ENCODE assay signal across 26 cellular contexts in genomic region chr18:49467599-49467998, GRCh38. TPM values are rescaled to one million over a fixed set of nuclear protein-coding genes. Genes with fewer than 3 reads are reported as not detected.
DNase-seq lines count a peak whose midpoint lies in the region; ATAC-seq, FAIRE-seq and TF ChIP-seq lines count a peak whose summit lies in the region.
"Had no signal": no experiment of that assay in that cellular context is flagged by ENCODE, and none has a peak within 500 bp of the region (broad histone marks: within the 10 kb centered on the region; RNA-seq: fewer than 3 reads in every experiment).

No MANE protein-coding gene starts in this region.

- FAIRE-seq in K562 (lab: Jason Lieb, UNC) = no peak
- FAIRE-seq: A204.1, GM12891, GM19239 had no signal

- no peak overlapping the region for H3K4me3 Mint-ChIP-seq in nephron progenitor cell
- H3K4me3 Mint-ChIP-seq: CD14-positive monocyte; CD4-positive, alpha-beta memory T cell; CD4-positive, CD25-positive, alpha-beta regulatory T cell; CD8-positive, alpha-beta memory T cell had no signal

- CTCF ChIA-PET in K562 (lab: Yijun Ruan, JAX; ENCODE audit: low intra/inter-chr PET ratio) = interaction anchor here (0.7 kb wide), 1 partner anchor 586 kb away, joined by 3 read pairs; no protein-coding TSS in a partner anchor

- H3K4me3 ChIP-seq in K562 = no peak overlapping the region
- H3K4me3 ChIP-seq in heart left ventricle = no peak overlapping the region
- H3K4me3 ChIP-seq in aorta (ENCODE audit: low read length in 2 of 2) = no peak overlapping the region
- H3K4me3 ChIP-seq: BLaER1 had no signal

- WGBS in K562 (ENCODE audit: insufficient coverage, low coverage, missing lambda C conversion rate) = 47% methylated on average over 4 of the region's 4 CpGs
- WGBS in heart left ventricle, 4 donors = 88 to 90% (median 89%) methylated on average over 4 of the region's 4 CpGs
- 89 to 91% methylated on average over 4 of the region's 4 CpGs for WGBS in aorta, 2 donors

- H3K79me2 ChIP-seq in K562 (ENCODE audit: control insufficient read depth, insufficient read depth, low read length) = no peaks in the 10 kb centered on the region

- H3K4me1 Mint-ChIP-seq in nephron progenitor cell = peaks cover 9% of the 10 kb centered on the region
- H3K4me1 Mint-ChIP-seq: CD14-positive monocyte; CD4-positive, alpha-beta memory T cell; CD4-positive, CD25-positive, alpha-beta regulatory T cell; CD8-positive, alpha-beta memory T cell had no signal

- TF ChIP-seq RAD21 in K562 (CRISPR knock-in tag; conservative IDR thresholded peaks at IDR 0.05 in 1 of 2, IDR thresholded peaks at IDR 0.05 in 1 of 2) = no peak

- H3K9me3 ChIP-seq in K562 (replicated peaks; ENCODE audit: control insufficient read depth, insufficient read depth, low read depth, low read length) (no peaks in the 10 kb centered on the region), heart left ventricle (peaks cover 0 to 4% (median 0%) of the 10 kb centered on the region in 12 donors), aorta (ENCODE audit: control insufficient read depth, low read length) (no peaks in the 10 kb centered on the region)
- H3K9me3 ChIP-seq: BE2C, BLaER1 had no signal

- H3K4me1 ChIP-seq in K562 (replicated peaks in 1 of 2; ENCODE audit: control insufficient read depth in 2 of 2, insufficient read depth in 2 of 2, low read length in 2 of 2) = no peaks in the 10 kb centered on the region
- H3K4me1 ChIP-seq in heart left ventricle = no peaks in the 10 kb centered on the region
- no peaks in the 10 kb centered on the region for H3K4me1 ChIP-seq in aorta (ENCODE audit: control insufficient read depth in 1 of 2, insufficient read depth in 2 of 2, low read length in 2 of 2)
- H3K4me1 ChIP-seq: BE2C, BLaER1 had no signal

- H3K27ac ChIP-seq in K562 (ENCODE audit: extremely low read depth, low read depth, low read length) = no peak overlapping the region
- H3K27ac ChIP-seq in heart left ventricle = no peak overlapping the region
- no peak overlapping the region for H3K27ac ChIP-seq in aorta (ENCODE audit: low read depth in 1 of 2, low read length in 2 of 2)
- H3K27ac ChIP-seq: BLaER1 had no signal

- no peaks in the 10 kb centered on the region for H4K20me1 ChIP-seq in K562 (replicated peaks; ENCODE audit: control insufficient read depth, insufficient read depth, low read length)
- H4K20me1 ChIP-seq: BLaER1 had no signal

- H3K27me3 Mint-ChIP-seq in nephron progenitor cell (ENCODE audit: low read depth, poor library complexity) = peaks cover 6% of the 10 kb centered on the region

- no peaks in the 10 kb centered on the region for H3K9me1 ChIP-seq in K562 (ENCODE audit: control insufficient read depth, insufficient read depth, low read length)

- no peak overlapping the region; the same call in 1 of the 2 replicates for H2AFZ ChIP-seq in K562 (ENCODE audit: low read depth, low read length)

- intact Hi-C loops in K562 (cut with micrococcal nuclease) = no loop called here
- intact Hi-C loops in heart left ventricle (cut with DNase I) = no loop called here
- intact Hi-C loops in aorta (cut with DNase I) = no loop called here

- TF ChIP-seq POLR2A in K562 (conservative IDR thresholded peaks at IDR 0.05) = no peak
- no peak for TF ChIP-seq POLR2A in heart left ventricle (IDR thresholded peaks at IDR 0.05)

- TF ChIP-seq CTCF in K562 (IDR thresholded peaks at IDR 0.05 in 2 of 3, conservative IDR thresholded peaks at IDR 0.05 in 1 of 3; ENCODE audit: insufficient read depth in 2 of 3, low read depth in 1 of 3, low read length in 3 of 3) (no peak), nephron progenitor cell (IDR thresholded peaks at IDR 0.05) (no peak), heart left ventricle (IDR thresholded peaks at IDR 0.05) (no peak), omental fat pad (IDR thresholded peaks at IDR 0.05) (no peak)

- POLR2A ChIA-PET in K562 (lab: Yijun Ruan, JAX) = no interaction called here

- DNase-seq in OCI-M1 (lab: John Stamatoyannopoulos, UW) = peak; percentile 6
- DNase-seq in K562 (ENCODE audit: extremely low read depth in 1 of 4, low spot score in 3 of 4) = no peak
- no peak for DNase-seq in nephron progenitor cell
- no peak for DNase-seq in heart left ventricle
- no peak for DNase-seq in aorta
- DNase-seq in omental fat pad (ENCODE audit: low spot score) = no peak
- DNase-seq: 8988T; ACHN; BE2C; C1 segment of cervical spinal cord; CD4-positive, alpha-beta memory T cell; CD4-positive, CD25-positive, alpha-beta regulatory T cell; CD8-positive, alpha-beta memory T cell; COR-L47; DMS 273 treated with DMSO at 0.1 percent for 48 hours; DMS153; DMS53; DMS79; DND-41; EL; GDM1 had no signal

- H3K4me2 ChIP-seq in K562 (ENCODE audit: insufficient read depth, low read length) = no peak overlapping the region
- H3K4me2 ChIP-seq: BLaER1 had no signal

- peak overlapping the region; percentile 76 for H3K27ac Mint-ChIP-seq in nephron progenitor cell
- H3K27ac Mint-ChIP-seq: CD14-positive monocyte; CD4-positive, alpha-beta memory T cell; CD4-positive, CD25-positive, alpha-beta regulatory T cell; CD8-positive, alpha-beta memory T cell had no signal

- H3K27me3 ChIP-seq in K562 (ENCODE audit: control insufficient read depth in 2 of 2, insufficient read depth in 2 of 2, low read length in 2 of 2) = no peaks in the 10 kb centered on the region
- no peaks in the 10 kb centered on the region for H3K27me3 ChIP-seq in heart left ventricle
- no peaks in the 10 kb centered on the region for H3K27me3 ChIP-seq in aorta (ENCODE audit: control insufficient read depth in 1 of 2, insufficient read depth in 2 of 2, low read length in 1 of 2)
- H3K27me3 ChIP-seq: BE2C, BLaER1 had no signal

- no peak overlapping the region for H3K9ac ChIP-seq in K562 (ENCODE audit: insufficient read depth in 1 of 2, low read depth in 2 of 2, low read length in 2 of 2)
- H3K9ac ChIP-seq: BLaER1 had no signal

- BruUV-seq in K562 (replicated peaks; lab: Mats Ljungman, UMichigan) = no TSS peak

- H3K9me3 Mint-ChIP-seq in nephron progenitor cell = no peaks in the 10 kb centered on the region
- H3K9me3 Mint-ChIP-seq: CD4-positive, alpha-beta memory T cell; CD8-positive, alpha-beta memory T cell had no signal

- no peaks in the 10 kb centered on the region for H3K36me3 Mint-ChIP-seq in nephron progenitor cell (ENCODE audit: low read depth)
- H3K36me3 Mint-ChIP-seq: CD14-positive monocyte; CD4-positive, alpha-beta memory T cell; CD4-positive, CD25-positive, alpha-beta regulatory T cell had no signal

- TF ChIP-seq EP300 in K562 (IDR thresholded peaks at IDR 0.05; ENCODE audit: low read length) = no peak

- ATAC-seq in K562 (no peak), heart left ventricle (no peak), aorta (ENCODE audit: low FRiP score) (no peak), omental fat pad (ENCODE audit: low FRiP score) (no peak)

- no peaks in the 10 kb centered on the region for H3K36me3 ChIP-seq in K562 (ENCODE audit: control insufficient read depth, insufficient read depth, low read length)
- no peaks in the 10 kb centered on the region for H3K36me3 ChIP-seq in heart left ventricle
- H3K36me3 ChIP-seq in aorta (ENCODE audit: control insufficient read depth in 1 of 2, insufficient read depth in 2 of 2, low read length in 1 of 2) = no peaks in the 10 kb centered on the region
- H3K36me3 ChIP-seq: BE2C, BLaER1 had no signal

- in situ Hi-C loops in K562 (cut with MboI) = no loop called here

RNA-seq across cellular contexts. Expression of gene DYM, which starts 7.2 kb away (rescaled TPM):
- 77.7 and 126 TPM in 2 replicates for total RNA-seq in K562 (2011; cell fraction: chromatin; rRNA removed; ENCODE audit: low replicate concordance)
- total RNA-seq in K562 (2011; cell fraction: nucleolus; rRNA removed) = 56.0 and 58.8 TPM in 2 replicates
- total RNA-seq in K562 (2011; cell fraction: nucleoplasm; rRNA removed) = 42.7 and 53.3 TPM in 2 replicates
- total RNA-seq in K562 (2014; rRNA removed) (29.4 and 51.0 TPM in 2 replicates), K562 (2014; rRNA removed; fragmentation: Illumina TruSeq; extraction: Trizol) (23.9 and 29.3 TPM in 2 replicates), K562 (2015; rRNA removed; fragmentation: Illumina TruSeq; extraction: Trizol) (22.3 and 28.7 TPM in 2 replicates), K562 (2021) (40.3 and 42.4 TPM in 2 replicates), heart left ventricle (10 to 100 TPM; 26.2 to 65.2 (median 52.7) TPM), aorta (10 to 100 TPM; 81.5 to 83.3 TPM), omental fat pad (10 to 100 TPM; 43.1 to 84.0 (median 67.9) TPM)
- polyA plus RNA-seq in K562 (2011; rRNA removed) (60.0 and 66.2 TPM in 2 replicates), K562 (2014; fragmentation: Illumina TruSeq; extraction: Trizol) (18.3 and 22.5 TPM in 2 replicates), K562 (2014; fragmentation: Nextera tagmentation; extraction: Ambion mirVana) (1 to 10 TPM; 5.2 to 8.4 TPM), K562 (2014; rRNA removed) (18.9 and 23.3 TPM in 2 replicates), heart left ventricle (10 to 100 TPM; 12.1 to 33.4 TPM), aorta (10 to 100 TPM; 14.1 to 16.6 TPM)
- 23.0 and 31.2 TPM in 2 replicates for polyA plus RNA-seq in K562 (2011; cell fraction: cytosol; rRNA removed)
- polyA plus RNA-seq in K562 (2011; cell fraction: nucleus; rRNA removed) = 27.0 and 29.3 TPM in 2 replicates
- polyA plus RNA-seq in K562 (2012) = 18.6 and 57.1 TPM in 2 replicates
- 64.2 and 82.7 TPM in 2 replicates for polyA minus RNA-seq in K562 (2011; rRNA and poly(A)+ RNA removed)
- polyA minus RNA-seq in K562 (2011; cell fraction: cytosol; rRNA and poly(A)+ RNA removed) = 32.9 and 33.6 TPM in 2 replicates
- 81.0 and 89.4 TPM in 2 replicates for polyA minus RNA-seq in K562 (2011; cell fraction: nucleus; rRNA and poly(A)+ RNA removed)

RNA-seq across cellular contexts. Expression of gene C18orf32, which starts 19.4 kb away (rescaled TPM):
- 5.0 and 10.9 TPM in 2 replicates for total RNA-seq in K562 (2011; cell fraction: chromatin; rRNA removed; ENCODE audit: low replicate concordance)
- total RNA-seq in K562 (2011; cell fraction: nucleolus; rRNA removed) = 4.2 and 5.0 TPM in 2 replicates
- 6.8 and 14.1 TPM in 2 replicates for total RNA-seq in K562 (2011; cell fraction: nucleoplasm; rRNA removed)
- 8.5 and 9.6 TPM in 2 replicates for total RNA-seq in K562 (2014; rRNA removed)
- 20.1 and 25.8 TPM in 2 replicates for total RNA-seq in K562 (2014; rRNA removed; fragmentation: Illumina TruSeq; extraction: Trizol)
- 10.5 and 14.3 TPM in 2 replicates for total RNA-seq in K562 (2015; rRNA removed; fragmentation: Illumina TruSeq; extraction: Trizol)
- 20.4 and 23.2 TPM in 2 replicates for total RNA-seq in K562 (2021)
- 11.5 and 18.7 TPM in 2 replicates for polyA plus RNA-seq in K562 (2011; rRNA removed)
- polyA plus RNA-seq in K562 (2011; cell fraction: cytosol; rRNA removed) = 10.0 and 11.9 TPM in 2 replicates
- 3.9 and 6.2 TPM in 2 replicates for polyA plus RNA-seq in K562 (2011; cell fraction: nucleus; rRNA removed)
- 12.6 and 22.2 TPM in 2 replicates for polyA plus RNA-seq in K562 (2012)
- 17.6 and 21.2 TPM in 2 replicates for polyA plus RNA-seq in K562 (2014; fragmentation: Illumina TruSeq; extraction: Trizol)
- polyA plus RNA-seq in K562 (2014; fragmentation: Nextera tagmentation; extraction: Ambion mirVana) = 10 to 100 TPM; 30.1 to 35.0 TPM
- 28.8 and 32.5 TPM in 2 replicates for polyA plus RNA-seq in K562 (2014; rRNA removed)
- polyA minus RNA-seq in K562 (2011; rRNA and poly(A)+ RNA removed) = 1.6 and 2.2 TPM in 2 replicates
- 2.4 and 4.2 TPM in 2 replicates for polyA minus RNA-seq in K562 (2011; cell fraction: cytosol; rRNA and poly(A)+ RNA removed)
- 1.5 and 3.1 TPM in 2 replicates for polyA minus RNA-seq in K562 (2011; cell fraction: nucleus; rRNA and poly(A)+ RNA removed)
- 10 to 100 TPM; 17.6 to 61.1 (median 36.8) TPM for total RNA-seq in heart left ventricle
- 10 to 100 TPM; 66.7 to 68.8 TPM for polyA plus RNA-seq in heart left ventricle
- 10 to 100 TPM; 37.9 to 44.2 TPM for total RNA-seq in aorta
- polyA plus RNA-seq in aorta = 10 to 100 TPM; 45.3 to 53.3 TPM
- total RNA-seq in omental fat pad = 10 to 100 TPM; 21.8 to 31.2 (median 25.7) TPM

RNA-seq across cellular contexts. Expression of gene RPL17, which starts 24.7 kb away (rescaled TPM):
- total RNA-seq in K562 (2011; cell fraction: chromatin; rRNA removed; ENCODE audit: low replicate concordance) = 447 and 823 TPM in 2 replicates
- 475 and 541 TPM in 2 replicates for total RNA-seq in K562 (2011; cell fraction: nucleolus; rRNA removed)
- total RNA-seq in K562 (2011; cell fraction: nucleoplasm; rRNA removed) = 825 and 1,264 TPM in 2 replicates
- total RNA-seq in K562 (2014; rRNA removed) (1,802 and 1,882 TPM in 2 replicates), K562 (2014; rRNA removed; fragmentation: Illumina TruSeq; extraction: Trizol) (2,908 and 3,069 TPM in 2 replicates), K562 (2015; rRNA removed; fragmentation: Illumina TruSeq; extraction: Trizol) (2,586 and 2,715 TPM in 2 replicates), K562 (2021) (1,616 and 1,743 TPM in 2 replicates), heart left ventricle (1,000 to 10,000 TPM in 1 of 9 donors, 100 to 1,000 TPM in 8; 418 to 1,162 (median 756) TPM), aorta (1,000 to 10,000 TPM; 1,134 to 1,294 TPM), omental fat pad (1,000 to 10,000 TPM; 1,522 to 1,939 (median 1,772) TPM)
- polyA plus RNA-seq in K562 (2011; rRNA removed) (3,820 and 3,853 TPM in 2 replicates), K562 (2014; fragmentation: Illumina TruSeq; extraction: Trizol) (2,347 and 2,369 TPM in 2 replicates), K562 (2014; fragmentation: Nextera tagmentation; extraction: Ambion mirVana) (1,000 to 10,000 TPM; 1,742 to 1,931 TPM), K562 (2014; rRNA removed) (2,595 and 2,810 TPM in 2 replicates), heart left ventricle (1,000 to 10,000 TPM; 1,191 to 1,981 TPM), aorta (1,000 to 10,000 TPM; 2,383 to 5,051 TPM)
- 1,711 and 3,017 TPM in 2 replicates for polyA plus RNA-seq in K562 (2011; cell fraction: cytosol; rRNA removed)
- polyA plus RNA-seq in K562 (2011; cell fraction: nucleus; rRNA removed) = 903 and 1,882 TPM in 2 replicates
- 3,078 and 3,615 TPM in 2 replicates for polyA plus RNA-seq in K562 (2012)
- polyA minus RNA-seq in K562 (2011; rRNA and poly(A)+ RNA removed) = 1,907 and 2,118 TPM in 2 replicates
- polyA minus RNA-seq in K562 (2011; cell fraction: cytosol; rRNA and poly(A)+ RNA removed) = 464 and 522 TPM in 2 replicates
- 222 and 477 TPM in 2 replicates for polyA minus RNA-seq in K562 (2011; cell fraction: nucleus; rRNA and poly(A)+ RNA removed)
